1 cellular context compared by ENCODE assay signal in genomic region chr13:100197591-100198365, GRCh38.
TF ChIP-seq lines count a peak whose summit lies in the region.

No MANE protein-coding gene starts in this region.

TF ChIP-seq in liver, 16 proteins besides CTCF, POLR2A, EP300 and RAD21 (continued from another document):
- TF ChIP-seq REST (IDR thresholded peaks at IDR 0.05) (no peak), JUND (IDR thresholded peaks at IDR 0.05) (peak; percentile 46 to 71), RXRA (IDR thresholded peaks at IDR 0.05) (peak; percentile 63 to 85), MAX (IDR thresholded peaks at IDR 0.05) (peak; percentile 37), FOXA1 (IDR thresholded peaks at IDR 0.05) (peak; percentile 54), FOXA2 (IDR thresholded peaks at IDR 0.05) (peak; percentile 62)
